Comparison of ENCODE assay signal across 1 cellular context in the genomic region with DNA sequence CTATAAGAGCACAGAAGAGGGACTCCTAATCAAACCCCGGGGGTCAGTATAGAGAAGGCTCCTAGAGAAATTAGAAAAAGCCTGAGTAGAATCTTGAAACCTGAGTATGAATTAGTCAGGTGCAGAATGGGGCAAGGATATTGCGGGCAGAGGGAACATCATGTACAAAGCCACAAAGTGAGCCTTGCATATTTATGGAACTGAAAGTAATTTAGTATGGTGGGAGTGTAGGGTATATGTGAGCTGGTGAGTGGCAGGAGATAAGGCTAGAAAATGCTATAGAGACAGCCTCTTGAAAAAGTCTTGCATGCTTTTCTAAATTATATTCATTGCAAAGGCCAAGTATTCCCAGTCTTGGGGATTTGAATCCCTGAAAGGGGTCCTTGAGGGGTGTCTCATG.
TF ChIP-seq lines count a peak whose summit lies in the region.

No MANE protein-coding gene starts in this region.

TF ChIP-seq in GM12878, 131 proteins besides CTCF, POLR2A, EP300 and RAD21 (continued from another document):
- TF ChIP-seq, protein P1, sequence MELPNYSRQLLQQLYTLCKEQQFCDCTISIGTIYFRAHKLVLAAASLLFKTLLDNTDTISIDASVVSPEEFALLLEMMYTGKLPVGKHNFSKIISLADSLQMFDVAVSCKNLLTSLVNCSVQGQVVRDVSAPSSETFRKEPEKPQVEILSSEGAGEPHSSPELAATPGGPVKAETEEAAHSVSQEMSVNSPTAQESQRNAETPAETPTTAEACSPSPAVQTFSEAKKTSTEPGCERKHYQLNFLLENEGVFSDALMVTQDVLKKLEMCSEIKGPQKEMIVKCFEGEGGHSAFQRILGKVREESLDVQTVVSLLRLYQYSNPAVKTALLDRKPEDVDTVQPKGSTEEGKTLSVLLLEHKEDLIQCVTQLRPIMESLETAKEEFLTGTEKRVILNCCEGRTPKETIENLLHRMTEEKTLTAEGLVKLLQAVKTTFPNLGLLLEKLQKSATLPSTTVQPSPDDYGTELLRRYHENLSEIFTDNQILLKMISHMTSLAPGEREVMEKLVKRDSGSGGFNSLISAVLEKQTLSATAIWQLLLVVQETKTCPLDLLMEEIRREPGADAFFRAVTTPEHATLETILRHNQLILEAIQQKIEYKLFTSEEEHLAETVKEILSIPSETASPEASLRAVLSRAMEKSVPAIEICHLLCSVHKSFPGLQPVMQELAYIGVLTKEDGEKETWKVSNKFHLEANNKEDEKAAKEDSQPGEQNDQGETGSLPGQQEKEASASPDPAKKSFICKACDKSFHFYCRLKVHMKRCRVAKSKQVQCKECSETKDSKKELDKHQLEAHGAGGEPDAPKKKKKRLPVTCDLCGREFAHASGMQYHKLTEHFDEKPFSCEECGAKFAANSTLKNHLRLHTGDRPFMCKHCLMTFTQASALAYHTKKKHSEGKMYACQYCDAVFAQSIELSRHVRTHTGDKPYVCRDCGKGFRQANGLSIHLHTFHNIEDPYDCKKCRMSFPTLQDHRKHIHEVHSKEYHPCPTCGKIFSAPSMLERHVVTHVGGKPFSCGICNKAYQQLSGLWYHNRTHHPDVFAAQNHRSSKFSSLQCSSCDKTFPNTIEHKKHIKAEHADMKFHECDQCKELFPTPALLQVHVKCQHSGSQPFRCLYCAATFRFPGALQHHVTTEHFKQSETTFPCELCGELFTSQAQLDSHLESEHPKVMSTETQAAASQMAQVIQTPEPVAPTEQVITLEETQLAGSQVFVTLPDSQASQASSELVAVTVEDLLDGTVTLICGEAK (IDR thresholded peaks at IDR 0.05; ENCODE audit: borderline replicate concordance) = no peak
- TF ChIP-seq STAT3 (IDR thresholded peaks at IDR 0.05; ENCODE audit: low read depth, low read length) (no peak), SUPT20H (IDR thresholded peaks at IDR 0.05; ENCODE audit: borderline replicate concordance, control insufficient read depth, low read depth, low read length) (no peak), CBX5 (IDR thresholded peaks at IDR 0.05; ENCODE audit: low read depth) (0 out of 2 replicates have a peak, but pooled peaks have one; percentile 23), ATF7 (IDR thresholded peaks at IDR 0.05; ENCODE audit: low read depth) (0 out of 2 replicates have a peak, but pooled peaks have one; percentile 18), ZNF217 (IDR thresholded peaks at IDR 0.05) (0 out of 2 replicates have a peak, but pooled peaks have one; percentile 38), HCFC1 (IDR thresholded peaks at IDR 0.05; ENCODE audit: low read length) (no peak), RB1 (IDR thresholded peaks at IDR 0.05; ENCODE audit: borderline replicate concordance) (no peak), RUNX3 (IDR thresholded peaks at IDR 0.05; ENCODE audit: low read length) (peak; percentile 94), CREM (IDR thresholded peaks at IDR 0.05; ENCODE audit: low read depth) (0 out of 2 replicates have a peak, but pooled peaks have one; percentile 21), ZNF274 (IDR thresholded peaks at IDR 0.05; ENCODE audit: insufficient read depth, insufficient read length) (no peak), CHD2 (IDR thresholded peaks at IDR 0.05; ENCODE audit: borderline replicate concordance, low read depth, low read length) (no peak), SPI1 (IDR thresholded peaks at IDR 0.05; ENCODE audit: borderline replicate concordance, insufficient read depth, low read depth, low read length) (peak; percentile 73; the same call in 1 of the 2 replicates), FOS (IDR thresholded peaks at IDR 0.05; ENCODE audit: borderline replicate concordance, extremely low read depth, insufficient read length) (no peak)
- TF ChIP-seq, protein P2, sequence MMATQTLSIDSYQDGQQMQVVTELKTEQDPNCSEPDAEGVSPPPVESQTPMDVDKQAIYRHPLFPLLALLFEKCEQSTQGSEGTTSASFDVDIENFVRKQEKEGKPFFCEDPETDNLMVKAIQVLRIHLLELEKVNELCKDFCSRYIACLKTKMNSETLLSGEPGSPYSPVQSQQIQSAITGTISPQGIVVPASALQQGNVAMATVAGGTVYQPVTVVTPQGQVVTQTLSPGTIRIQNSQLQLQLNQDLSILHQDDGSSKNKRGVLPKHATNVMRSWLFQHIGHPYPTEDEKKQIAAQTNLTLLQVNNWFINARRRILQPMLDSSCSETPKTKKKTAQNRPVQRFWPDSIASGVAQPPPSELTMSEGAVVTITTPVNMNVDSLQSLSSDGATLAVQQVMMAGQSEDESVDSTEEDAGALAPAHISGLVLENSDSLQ (IDR thresholded peaks at IDR 0.05) = peak; percentile 91
- TF ChIP-seq, protein P3, sequence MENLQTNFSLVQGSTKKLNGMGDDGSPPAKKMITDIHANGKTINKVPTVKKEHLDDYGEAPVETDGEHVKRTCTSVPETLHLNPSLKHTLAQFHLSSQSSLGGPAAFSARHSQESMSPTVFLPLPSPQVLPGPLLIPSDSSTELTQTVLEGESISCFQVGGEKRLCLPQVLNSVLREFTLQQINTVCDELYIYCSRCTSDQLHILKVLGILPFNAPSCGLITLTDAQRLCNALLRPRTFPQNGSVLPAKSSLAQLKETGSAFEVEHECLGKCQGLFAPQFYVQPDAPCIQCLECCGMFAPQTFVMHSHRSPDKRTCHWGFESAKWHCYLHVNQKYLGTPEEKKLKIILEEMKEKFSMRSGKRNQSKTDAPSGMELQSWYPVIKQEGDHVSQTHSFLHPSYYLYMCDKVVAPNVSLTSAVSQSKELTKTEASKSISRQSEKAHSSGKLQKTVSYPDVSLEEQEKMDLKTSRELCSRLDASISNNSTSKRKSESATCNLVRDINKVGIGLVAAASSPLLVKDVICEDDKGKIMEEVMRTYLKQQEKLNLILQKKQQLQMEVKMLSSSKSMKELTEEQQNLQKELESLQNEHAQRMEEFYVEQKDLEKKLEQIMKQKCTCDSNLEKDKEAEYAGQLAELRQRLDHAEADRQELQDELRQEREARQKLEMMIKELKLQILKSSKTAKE (IDR thresholded peaks at IDR 0.05; ENCODE audit: low read depth, poor library complexity, severe bottlenecking) = no peak
- TF ChIP-seq, protein P4, sequence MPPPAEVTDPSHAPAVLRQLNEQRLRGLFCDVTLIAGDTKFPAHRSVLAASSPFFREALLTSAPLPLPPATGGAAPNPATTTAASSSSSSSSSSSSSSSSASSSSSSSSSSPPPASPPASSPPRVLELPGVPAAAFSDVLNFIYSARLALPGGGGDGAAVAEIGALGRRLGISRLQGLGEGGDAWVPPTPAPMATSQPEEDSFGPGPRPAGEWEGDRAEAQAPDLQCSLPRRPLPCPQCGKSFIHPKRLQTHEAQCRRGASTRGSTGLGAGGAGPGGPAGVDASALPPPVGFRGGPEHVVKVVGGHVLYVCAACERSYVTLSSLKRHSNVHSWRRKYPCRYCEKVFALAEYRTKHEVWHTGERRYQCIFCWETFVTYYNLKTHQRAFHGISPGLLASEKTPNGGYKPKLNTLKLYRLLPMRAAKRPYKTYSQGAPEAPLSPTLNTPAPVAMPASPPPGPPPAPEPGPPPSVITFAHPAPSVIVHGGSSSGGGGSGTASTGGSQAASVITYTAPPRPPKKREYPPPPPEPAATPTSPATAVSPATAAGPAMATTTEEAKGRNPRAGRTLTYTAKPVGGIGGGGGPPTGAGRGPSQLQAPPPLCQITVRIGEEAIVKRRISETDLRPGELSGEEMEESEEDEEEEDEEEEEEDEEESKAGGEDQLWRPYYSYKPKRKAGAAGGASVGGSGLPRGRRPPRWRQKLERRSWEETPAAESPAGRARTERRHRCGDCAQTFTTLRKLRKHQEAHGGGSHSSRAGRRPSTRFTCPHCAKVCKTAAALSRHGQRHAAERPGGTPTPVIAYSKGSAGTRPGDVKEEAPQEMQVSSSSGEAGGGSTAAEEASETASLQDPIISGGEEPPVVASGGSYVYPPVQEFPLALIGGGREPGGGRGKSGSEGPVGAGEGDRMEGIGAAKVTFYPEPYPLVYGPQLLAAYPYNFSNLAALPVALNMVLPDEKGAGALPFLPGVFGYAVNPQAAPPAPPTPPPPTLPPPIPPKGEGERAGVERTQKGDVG (CRISPR knock-in tag; IDR thresholded peaks at IDR 0.05) = no peak
- TF ChIP-seq, protein P5, sequence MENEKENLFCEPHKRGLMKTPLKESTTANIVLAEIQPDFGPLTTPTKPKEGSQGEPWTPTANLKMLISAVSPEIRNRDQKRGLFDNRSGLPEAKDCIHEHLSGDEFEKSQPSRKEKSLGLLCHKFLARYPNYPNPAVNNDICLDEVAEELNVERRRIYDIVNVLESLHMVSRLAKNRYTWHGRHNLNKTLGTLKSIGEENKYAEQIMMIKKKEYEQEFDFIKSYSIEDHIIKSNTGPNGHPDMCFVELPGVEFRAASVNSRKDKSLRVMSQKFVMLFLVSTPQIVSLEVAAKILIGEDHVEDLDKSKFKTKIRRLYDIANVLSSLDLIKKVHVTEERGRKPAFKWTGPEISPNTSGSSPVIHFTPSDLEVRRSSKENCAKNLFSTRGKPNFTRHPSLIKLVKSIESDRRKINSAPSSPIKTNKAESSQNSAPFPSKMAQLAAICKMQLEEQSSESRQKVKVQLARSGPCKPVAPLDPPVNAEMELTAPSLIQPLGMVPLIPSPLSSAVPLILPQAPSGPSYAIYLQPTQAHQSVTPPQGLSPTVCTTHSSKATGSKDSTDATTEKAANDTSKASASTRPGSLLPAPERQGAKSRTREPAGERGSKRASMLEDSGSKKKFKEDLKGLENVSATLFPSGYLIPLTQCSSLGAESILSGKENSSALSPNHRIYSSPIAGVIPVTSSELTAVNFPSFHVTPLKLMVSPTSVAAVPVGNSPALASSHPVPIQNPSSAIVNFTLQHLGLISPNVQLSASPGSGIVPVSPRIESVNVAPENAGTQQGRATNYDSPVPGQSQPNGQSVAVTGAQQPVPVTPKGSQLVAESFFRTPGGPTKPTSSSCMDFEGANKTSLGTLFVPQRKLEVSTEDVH (IDR thresholded peaks at IDR 0.05; ENCODE audit: low read depth, partially characterized antibody) = no peak
